1 cellular context compared by ENCODE assay signal in genomic region chr11:102026975-102027374, GRCh38.
TF ChIP-seq lines count a peak whose summit lies in the region.

No MANE protein-coding gene starts in this region.

TF ChIP-seq in GM23338, 12 proteins besides CTCF, POLR2A, EP300 and RAD21 (continued from another document):
- TF ChIP-seq ZNF331 (CRISPR knock-in tag; IDR thresholded peaks at IDR 0.05; ENCODE audit: low read depth), result no peak
- no peak for TF ChIP-seq ETS1 (IDR thresholded peaks at IDR 0.05)
- TF ChIP-seq STAT1 (IDR thresholded peaks at IDR 0.05; ENCODE audit: unreplicated experiment), result no peak
- TF ChIP-seq JUNB (IDR thresholded peaks at IDR 0.05; ENCODE audit: unreplicated experiment), result no peak
- no peak for TF ChIP-seq EZH2 (IDR thresholded peaks at IDR 0.05; ENCODE audit: low read depth, unreplicated experiment)
- TF ChIP-seq REST (IDR thresholded peaks at IDR 0.05; ENCODE audit: unreplicated experiment), result no peak
- TF ChIP-seq EZH2phosphoT487 (IDR thresholded peaks at IDR 0.05; ENCODE audit: unreplicated experiment), result no peak
